1 cellular context compared by ENCODE assay signal in the genomic region with DNA sequence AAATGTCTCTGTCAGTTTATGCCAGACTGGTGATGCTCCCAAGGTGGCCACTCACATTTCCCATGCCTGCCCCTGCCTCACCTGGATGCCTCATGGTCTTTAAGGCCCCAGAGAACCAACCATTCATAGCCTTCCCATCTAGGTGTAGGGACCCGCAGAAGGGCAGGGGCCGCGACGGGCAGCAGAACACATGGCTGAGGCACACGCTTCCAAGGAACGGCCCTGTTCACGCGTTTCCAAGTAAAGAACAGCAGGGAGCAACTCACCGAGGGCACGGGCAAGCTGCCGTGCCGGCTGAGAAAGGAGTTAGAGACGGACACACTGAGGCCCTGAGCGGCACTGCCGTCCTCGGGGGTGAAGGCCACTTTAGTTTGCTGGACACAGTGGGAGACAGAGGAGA.
TF ChIP-seq lines count a peak whose summit lies in the region.

No MANE protein-coding gene starts in this region.

TF ChIP-seq in H1, 55 proteins besides CTCF, POLR2A, EP300 and RAD21:
- TF ChIP-seq, protein P1, sequence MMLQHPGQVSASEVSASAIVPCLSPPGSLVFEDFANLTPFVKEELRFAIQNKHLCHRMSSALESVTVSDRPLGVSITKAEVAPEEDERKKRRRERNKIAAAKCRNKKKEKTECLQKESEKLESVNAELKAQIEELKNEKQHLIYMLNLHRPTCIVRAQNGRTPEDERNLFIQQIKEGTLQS (IDR thresholded peaks at IDR 0.05; ENCODE audit: insufficient read depth, low read depth, low read length) = no peak
- TF ChIP-seq JUN (IDR thresholded peaks at IDR 0.05; ENCODE audit: low read depth, low read length) (no peak), ZNF274 (IDR thresholded peaks at IDR 0.05; ENCODE audit: borderline replicate concordance, extremely low read depth, low read length) (no peak), KDM1A (IDR thresholded peaks at IDR 0.05; ENCODE audit: borderline replicate concordance, low read length) (no peak), RFX5 (IDR thresholded peaks at IDR 0.05; ENCODE audit: borderline replicate concordance, low read depth, low read length) (no peak), SP4 (IDR thresholded peaks at IDR 0.05; ENCODE audit: low read length) (no peak), KDM4A (IDR thresholded peaks at IDR 0.05; ENCODE audit: low read depth, low read length, severe bottlenecking) (no peak), NANOG (IDR thresholded peaks at IDR 0.05; ENCODE audit: insufficient read depth, low read depth, low read length, poor library complexity, severe bottlenecking) (no peak), YY1 (IDR thresholded peaks at IDR 0.05; ENCODE audit: low read depth, low read length) (no peak), SIX5 (IDR thresholded peaks at IDR 0.05; ENCODE audit: low read depth, low read length) (no peak), BCL11A (IDR thresholded peaks at IDR 0.05; ENCODE audit: low read depth in 2 of 2, low read length in 2 of 2) (no peak), TAF7 (optimal IDR thresholded peaks at IDR 0.05; ENCODE audit: borderline replicate concordance, low read depth, low read length) (no peak), SP1 (IDR thresholded peaks at IDR 0.05; ENCODE audit: low read depth, low read length) (no peak), CHD2 (IDR thresholded peaks at IDR 0.05; ENCODE audit: low read length) (no peak), GTF2F1 (IDR thresholded peaks at IDR 0.05; ENCODE audit: borderline replicate concordance, low read depth, low read length) (no peak)
- TF ChIP-seq, protein P2, sequence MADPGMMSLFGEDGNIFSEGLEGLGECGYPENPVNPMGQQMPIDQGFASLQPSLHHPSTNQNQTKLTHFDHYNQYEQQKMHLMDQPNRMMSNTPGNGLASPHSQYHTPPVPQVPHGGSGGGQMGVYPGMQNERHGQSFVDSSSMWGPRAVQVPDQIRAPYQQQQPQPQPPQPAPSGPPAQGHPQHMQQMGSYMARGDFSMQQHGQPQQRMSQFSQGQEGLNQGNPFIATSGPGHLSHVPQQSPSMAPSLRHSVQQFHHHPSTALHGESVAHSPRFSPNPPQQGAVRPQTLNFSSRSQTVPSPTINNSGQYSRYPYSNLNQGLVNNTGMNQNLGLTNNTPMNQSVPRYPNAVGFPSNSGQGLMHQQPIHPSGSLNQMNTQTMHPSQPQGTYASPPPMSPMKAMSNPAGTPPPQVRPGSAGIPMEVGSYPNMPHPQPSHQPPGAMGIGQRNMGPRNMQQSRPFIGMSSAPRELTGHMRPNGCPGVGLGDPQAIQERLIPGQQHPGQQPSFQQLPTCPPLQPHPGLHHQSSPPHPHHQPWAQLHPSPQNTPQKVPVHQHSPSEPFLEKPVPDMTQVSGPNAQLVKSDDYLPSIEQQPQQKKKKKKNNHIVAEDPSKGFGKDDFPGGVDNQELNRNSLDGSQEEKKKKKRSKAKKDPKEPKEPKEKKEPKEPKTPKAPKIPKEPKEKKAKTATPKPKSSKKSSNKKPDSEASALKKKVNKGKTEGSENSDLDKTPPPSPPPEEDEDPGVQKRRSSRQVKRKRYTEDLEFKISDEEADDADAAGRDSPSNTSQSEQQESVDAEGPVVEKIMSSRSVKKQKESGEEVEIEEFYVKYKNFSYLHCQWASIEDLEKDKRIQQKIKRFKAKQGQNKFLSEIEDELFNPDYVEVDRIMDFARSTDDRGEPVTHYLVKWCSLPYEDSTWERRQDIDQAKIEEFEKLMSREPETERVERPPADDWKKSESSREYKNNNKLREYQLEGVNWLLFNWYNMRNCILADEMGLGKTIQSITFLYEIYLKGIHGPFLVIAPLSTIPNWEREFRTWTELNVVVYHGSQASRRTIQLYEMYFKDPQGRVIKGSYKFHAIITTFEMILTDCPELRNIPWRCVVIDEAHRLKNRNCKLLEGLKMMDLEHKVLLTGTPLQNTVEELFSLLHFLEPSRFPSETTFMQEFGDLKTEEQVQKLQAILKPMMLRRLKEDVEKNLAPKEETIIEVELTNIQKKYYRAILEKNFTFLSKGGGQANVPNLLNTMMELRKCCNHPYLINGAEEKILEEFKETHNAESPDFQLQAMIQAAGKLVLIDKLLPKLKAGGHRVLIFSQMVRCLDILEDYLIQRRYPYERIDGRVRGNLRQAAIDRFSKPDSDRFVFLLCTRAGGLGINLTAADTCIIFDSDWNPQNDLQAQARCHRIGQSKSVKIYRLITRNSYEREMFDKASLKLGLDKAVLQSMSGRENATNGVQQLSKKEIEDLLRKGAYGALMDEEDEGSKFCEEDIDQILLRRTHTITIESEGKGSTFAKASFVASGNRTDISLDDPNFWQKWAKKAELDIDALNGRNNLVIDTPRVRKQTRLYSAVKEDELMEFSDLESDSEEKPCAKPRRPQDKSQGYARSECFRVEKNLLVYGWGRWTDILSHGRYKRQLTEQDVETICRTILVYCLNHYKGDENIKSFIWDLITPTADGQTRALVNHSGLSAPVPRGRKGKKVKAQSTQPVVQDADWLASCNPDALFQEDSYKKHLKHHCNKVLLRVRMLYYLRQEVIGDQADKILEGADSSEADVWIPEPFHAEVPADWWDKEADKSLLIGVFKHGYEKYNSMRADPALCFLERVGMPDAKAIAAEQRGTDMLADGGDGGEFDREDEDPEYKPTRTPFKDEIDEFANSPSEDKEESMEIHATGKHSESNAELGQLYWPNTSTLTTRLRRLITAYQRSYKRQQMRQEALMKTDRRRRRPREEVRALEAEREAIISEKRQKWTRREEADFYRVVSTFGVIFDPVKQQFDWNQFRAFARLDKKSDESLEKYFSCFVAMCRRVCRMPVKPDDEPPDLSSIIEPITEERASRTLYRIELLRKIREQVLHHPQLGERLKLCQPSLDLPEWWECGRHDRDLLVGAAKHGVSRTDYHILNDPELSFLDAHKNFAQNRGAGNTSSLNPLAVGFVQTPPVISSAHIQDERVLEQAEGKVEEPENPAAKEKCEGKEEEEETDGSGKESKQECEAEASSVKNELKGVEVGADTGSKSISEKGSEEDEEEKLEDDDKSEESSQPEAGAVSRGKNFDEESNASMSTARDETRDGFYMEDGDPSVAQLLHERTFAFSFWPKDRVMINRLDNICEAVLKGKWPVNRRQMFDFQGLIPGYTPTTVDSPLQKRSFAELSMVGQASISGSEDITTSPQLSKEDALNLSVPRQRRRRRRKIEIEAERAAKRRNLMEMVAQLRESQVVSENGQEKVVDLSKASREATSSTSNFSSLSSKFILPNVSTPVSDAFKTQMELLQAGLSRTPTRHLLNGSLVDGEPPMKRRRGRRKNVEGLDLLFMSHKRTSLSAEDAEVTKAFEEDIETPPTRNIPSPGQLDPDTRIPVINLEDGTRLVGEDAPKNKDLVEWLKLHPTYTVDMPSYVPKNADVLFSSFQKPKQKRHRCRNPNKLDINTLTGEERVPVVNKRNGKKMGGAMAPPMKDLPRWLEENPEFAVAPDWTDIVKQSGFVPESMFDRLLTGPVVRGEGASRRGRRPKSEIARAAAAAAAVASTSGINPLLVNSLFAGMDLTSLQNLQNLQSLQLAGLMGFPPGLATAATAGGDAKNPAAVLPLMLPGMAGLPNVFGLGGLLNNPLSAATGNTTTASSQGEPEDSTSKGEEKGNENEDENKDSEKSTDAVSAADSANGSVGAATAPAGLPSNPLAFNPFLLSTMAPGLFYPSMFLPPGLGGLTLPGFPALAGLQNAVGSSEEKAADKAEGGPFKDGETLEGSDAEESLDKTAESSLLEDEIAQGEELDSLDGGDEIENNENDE (IDR thresholded peaks at IDR 0.05; ENCODE audit: insufficient replicate concordance, low read length) = no peak
- TF ChIP-seq, protein P3, sequence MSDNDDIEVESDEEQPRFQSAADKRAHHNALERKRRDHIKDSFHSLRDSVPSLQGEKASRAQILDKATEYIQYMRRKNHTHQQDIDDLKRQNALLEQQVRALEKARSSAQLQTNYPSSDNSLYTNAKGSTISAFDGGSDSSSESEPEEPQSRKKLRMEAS (IDR thresholded peaks at IDR 0.05) = no peak
- TF ChIP-seq, protein P4, sequence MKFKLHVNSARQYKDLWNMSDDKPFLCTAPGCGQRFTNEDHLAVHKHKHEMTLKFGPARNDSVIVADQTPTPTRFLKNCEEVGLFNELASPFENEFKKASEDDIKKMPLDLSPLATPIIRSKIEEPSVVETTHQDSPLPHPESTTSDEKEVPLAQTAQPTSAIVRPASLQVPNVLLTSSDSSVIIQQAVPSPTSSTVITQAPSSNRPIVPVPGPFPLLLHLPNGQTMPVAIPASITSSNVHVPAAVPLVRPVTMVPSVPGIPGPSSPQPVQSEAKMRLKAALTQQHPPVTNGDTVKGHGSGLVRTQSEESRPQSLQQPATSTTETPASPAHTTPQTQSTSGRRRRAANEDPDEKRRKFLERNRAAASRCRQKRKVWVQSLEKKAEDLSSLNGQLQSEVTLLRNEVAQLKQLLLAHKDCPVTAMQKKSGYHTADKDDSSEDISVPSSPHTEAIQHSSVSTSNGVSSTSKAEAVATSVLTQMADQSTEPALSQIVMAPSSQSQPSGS (IDR thresholded peaks at IDR 0.05; ENCODE audit: low read length) = no peak
